Comparison of ENCODE assay signal across 18 cellular contexts in the genomic region with DNA sequence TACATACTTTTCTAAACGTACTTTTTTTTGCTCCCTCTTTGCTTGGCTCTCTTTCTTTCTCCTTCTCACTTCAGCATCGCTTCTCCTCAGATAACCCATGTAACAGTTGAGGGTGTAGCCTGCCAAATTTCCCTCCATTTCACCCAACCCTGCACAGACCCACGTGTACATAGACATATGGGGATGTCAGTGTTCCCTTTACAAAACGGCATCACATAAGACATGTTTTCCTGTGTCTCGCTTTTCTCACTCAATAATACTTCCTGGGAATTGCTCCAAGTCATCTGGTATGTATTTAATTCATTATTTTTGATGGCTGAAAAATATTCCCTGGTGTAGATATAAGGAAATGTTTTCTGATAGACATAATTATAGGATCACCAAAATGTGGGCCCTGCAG.
A peak's percentile ranks its signal among the peaks of the same experiment; 100 is the strongest.
DNase-seq lines count a peak whose midpoint lies in the region; ATAC-seq and TF ChIP-seq lines count a peak whose summit lies in the region.
"Had no signal": no experiment of that assay in that cellular context is flagged by ENCODE, and none has a peak within 500 bp of the region (broad histone marks: within the 10 kb centered on the region; RNA-seq: fewer than 3 reads in every experiment).

No MANE protein-coding gene starts in this region.

- CTCF ChIA-PET in A673 (lab: Charles Lee), result no interaction called here
- CTCF ChIA-PET in activated naive CD4-positive, alpha-beta T cell treated with anti-CD3 and anti-CD28 coated beads for 36 hours (lab: Charles Lee), result interaction anchor here (1.1 to 7.3 kb wide), 2 partner anchors 94 to 198 kb away, joined by 3 to 46 read pairs; no protein-coding TSS in a partner anchor
- CTCF ChIA-PET in activated CD8-positive, alpha-beta T cell treated with anti-CD3 and anti-CD28 coated beads, Interleukin-2, amount 10 ng/mL, durations not matched to agents 7 days and 5 days (lab: Charles Lee), result interaction anchor here (1.0 to 3.3 kb wide), 4 partner anchors 71 to 332 kb away, joined by 3 to 26 read pairs (median 15); a partner anchor contains a TSS

- no peak overlapping the region for H3K4me3 ChIP-seq in A673 (ENCODE audit: low read depth, low read length, poor library complexity, severe bottlenecking)
- H3K4me3 ChIP-seq in fibroblast of mammary gland (ENCODE audit: control insufficient read depth, low read depth, low read length), result no peak overlapping the region
- H3K4me3 ChIP-seq: A549; BLaER1 treated with 17β-estradiol and CSF1 and Interleukin-3, amounts not matched to agents 10 nM and 100 nM; HAP-1; SJSA1 had no signal

- intact Hi-C loops in A673 (cut with micrococcal nuclease; ENCODE audit: unreplicated experiment), result loop anchor here (5.0 to 10.0 kb wide), 2 partner anchors 165 to 333 kb away; no protein-coding TSS in a partner anchor
- intact Hi-C loops in activated naive CD4-positive, alpha-beta T cell treated with anti-CD3 and anti-CD28 coated beads for 36 hours (cut with micrococcal nuclease), result loop anchor here (2.0 kb wide), 1 partner anchor 331 kb away; no protein-coding TSS in a partner anchor

- no peaks in the 10 kb centered on the region for H3K9me3 Mint-ChIP-seq in activated naive CD4-positive, alpha-beta T cell treated with anti-CD3 and anti-CD28 coated beads for 36 hours
- no peaks in the 10 kb centered on the region for H3K9me3 Mint-ChIP-seq in activated CD8-positive, alpha-beta T cell treated with anti-CD3 and anti-CD28 coated beads, Interleukin-2, amount 10 ng/mL, durations not matched to agents 7 days and 5 days (ENCODE audit: insufficient read depth)

- POLR2A ChIA-PET in A673 (lab: Charles Lee; ENCODE audit: low non-redundant PET), result no interaction called here
- POLR2A ChIA-PET in activated CD8-positive, alpha-beta T cell treated with anti-CD3 and anti-CD28 coated beads, Interleukin-2, amount 10 ng/mL, durations not matched to agents 7 days and 5 days (lab: Charles Lee), result no interaction called here

- ATAC-seq in SK-N-SH treated with all-trans-retinoic acid at 6 μM for 48 hours (peak; percentile 65), HG03280 (IDR thresholded peaks at IDR 0.05; ENCODE audit: unreplicated experiment) (no peak)
- ATAC-seq in activated CD8-positive, alpha-beta T cell treated with anti-CD3 and anti-CD28 coated beads, Interleukin-2, amount 10 ng/mL, durations not matched to agents 7 days and 5 days, result no peak
- ATAC-seq: A549, Panc1 had no signal

- DNase-seq in A673 (ENCODE audit: low spot score), result peak; percentile 16
- peak; percentile 67 for DNase-seq in G401 (ENCODE audit: low spot score)
- peak; percentile 5 for DNase-seq in fibroblast of mammary gland (ENCODE audit: low read depth)
- DNase-seq in activated naive CD4-positive, alpha-beta T cell treated with anti-CD3 and anti-CD28 coated beads for 36 hours, result no peak
- DNase-seq in activated CD8-positive, alpha-beta T cell treated with anti-CD3 and anti-CD28 coated beads, Interleukin-2, amount 10 ng/mL, durations not matched to agents 7 days and 5 days, result no peak
- DNase-seq: CD8-positive, alpha-beta memory T cell; DND-41; Karpas-422; NCI-H1436 treated with DMSO at 0.1 percent for 48 hours; NCI-H524 treated with DMSO at 0.1 percent for 48 hours had no signal

- no peaks in the 10 kb centered on the region for H3K27me3 Mint-ChIP-seq in activated naive CD4-positive, alpha-beta T cell treated with anti-CD3 and anti-CD28 coated beads for 36 hours (ENCODE audit: low read depth)
- peaks cover 9% of the 10 kb centered on the region for H3K27me3 Mint-ChIP-seq in activated CD8-positive, alpha-beta T cell treated with anti-CD3 and anti-CD28 coated beads, Interleukin-2, amount 10 ng/mL, durations not matched to agents 7 days and 5 days (ENCODE audit: low read depth)

- TF ChIP-seq CTCF in A673 (conservative IDR thresholded peaks at IDR 0.05; ENCODE audit: low read depth, low read length) (no peak), fibroblast of mammary gland (conservative IDR thresholded peaks at IDR 0.05; ENCODE audit: control insufficient read depth, insufficient read depth, low read depth, low read length) (no peak)

- H3K27ac ChIP-seq in A673 (ENCODE audit: low read depth, low read length, poor library complexity, severe bottlenecking), result no peak overlapping the region
- H3K27ac ChIP-seq: A549; BLaER1 treated with 17β-estradiol and CSF1 and Interleukin-3, amounts not matched to agents 10 nM and 100 nM; SJSA1 had no signal

- H3K4me1 Mint-ChIP-seq in activated naive CD4-positive, alpha-beta T cell treated with anti-CD3 and anti-CD28 coated beads for 36 hours (ENCODE audit: low read depth), result no peaks in the 10 kb centered on the region
- H3K4me1 Mint-ChIP-seq in activated CD8-positive, alpha-beta T cell treated with anti-CD3 and anti-CD28 coated beads, Interleukin-2, amount 10 ng/mL, durations not matched to agents 7 days and 5 days (ENCODE audit: low read depth), result peaks cover 11% of the 10 kb centered on the region
- H3K4me1 Mint-ChIP-seq: CD8-positive, alpha-beta memory T cell; IgD-negative memory B cell had no signal

- no peak overlapping the region for H3K27ac Mint-ChIP-seq in activated naive CD4-positive, alpha-beta T cell treated with anti-CD3 and anti-CD28 coated beads for 36 hours
- no peak overlapping the region for H3K27ac Mint-ChIP-seq in activated CD8-positive, alpha-beta T cell treated with anti-CD3 and anti-CD28 coated beads, Interleukin-2, amount 10 ng/mL, durations not matched to agents 7 days and 5 days
- H3K27ac Mint-ChIP-seq: CD8-positive, alpha-beta memory T cell; IgD-negative memory B cell had no signal

- no peak overlapping the region for H3K4me3 Mint-ChIP-seq in activated naive CD4-positive, alpha-beta T cell treated with anti-CD3 and anti-CD28 coated beads for 36 hours
- H3K4me3 Mint-ChIP-seq in activated CD8-positive, alpha-beta T cell treated with anti-CD3 and anti-CD28 coated beads, Interleukin-2, amount 10 ng/mL, durations not matched to agents 7 days and 5 days, result no peak overlapping the region
- H3K4me3 Mint-ChIP-seq: CD8-positive, alpha-beta memory T cell; IgD-negative memory B cell had no signal

- H3K4me1 ChIP-seq in A673 (ENCODE audit: insufficient read depth, low read length, poor library complexity, severe bottlenecking), result peaks cover 15% of the 10 kb centered on the region
- H3K4me1 ChIP-seq: A549; BLaER1 treated with 17β-estradiol and CSF1 and Interleukin-3, amounts not matched to agents 10 nM and 100 nM; HAP-1; SJSA1 had no signal

- no TSS peak for BruUV-seq in A673 (replicated peaks; lab: Mats Ljungman, UMichigan)

- no peaks in the 10 kb centered on the region for H3K36me3 ChIP-seq in A673 (ENCODE audit: insufficient read depth, low read length, poor library complexity, severe bottlenecking)
- H3K36me3 ChIP-seq: HAP-1, SJSA1 had no signal

- no peaks in the 10 kb centered on the region for H3K27me3 ChIP-seq in A673 (replicated peaks; ENCODE audit: insufficient read depth, low read depth, low read length, poor library complexity)
- H3K27me3 ChIP-seq: BLaER1 treated with 17β-estradiol and CSF1 and Interleukin-3, amounts not matched to agents 10 nM and 100 nM; SJSA1 had no signal

- H3K36me3 Mint-ChIP-seq in activated naive CD4-positive, alpha-beta T cell treated with anti-CD3 and anti-CD28 coated beads for 36 hours (ENCODE audit: low read depth), result no peaks in the 10 kb centered on the region
- no peaks in the 10 kb centered on the region for H3K36me3 Mint-ChIP-seq in activated CD8-positive, alpha-beta T cell treated with anti-CD3 and anti-CD28 coated beads, Interleukin-2, amount 10 ng/mL, durations not matched to agents 7 days and 5 days (ENCODE audit: low read depth)

- in situ Hi-C loops in G401 (cut with HindIII; ENCODE audit: low sequenced_read_pairs), result no loop called here

- H3K9me3 ChIP-seq in A673 (ENCODE audit: low read depth, low read length, poor library complexity, severe bottlenecking), result no peaks in the 10 kb centered on the region
- H3K9me3 ChIP-seq: A549, HAP-1, SJSA1 had no signal

TF ChIP-seq in SK-N-SH treated with all-trans-retinoic acid at 6 μM for 48 hours, 23 proteins besides CTCF, POLR2A, EP300 and RAD21:
- TF ChIP-seq RARB (CRISPR knock-in tag; IDR thresholded peaks at IDR 0.05) (no peak), TCF4 (CRISPR knock-in tag; IDR thresholded peaks at IDR 0.05; ENCODE audit: borderline replicate concordance) (0 out of 2 replicates have a peak, but pooled peaks have one; percentile 34)

Comparison
In these comparisons a context has a peak if more than half of its experiments do, and no peak if none do; other contexts are left out.
1. DNase-seq: peak in A673 (single experiment), G401 (single experiment) and fibroblast of mammary gland (single experiment); none in activated naive CD4-positive, alpha-beta T cell treated with anti-CD3 and anti-CD28 coated beads for 36 hours (single experiment) and activated CD8-positive, alpha-beta T cell treated with anti-CD3 and anti-CD28 coated beads, Interleukin-2, amount 10 ng/mL, durations not matched to agents 7 days and 5 days (single experiment).